11 cellular contexts compared by ENCODE assay signal in the genomic region with DNA sequence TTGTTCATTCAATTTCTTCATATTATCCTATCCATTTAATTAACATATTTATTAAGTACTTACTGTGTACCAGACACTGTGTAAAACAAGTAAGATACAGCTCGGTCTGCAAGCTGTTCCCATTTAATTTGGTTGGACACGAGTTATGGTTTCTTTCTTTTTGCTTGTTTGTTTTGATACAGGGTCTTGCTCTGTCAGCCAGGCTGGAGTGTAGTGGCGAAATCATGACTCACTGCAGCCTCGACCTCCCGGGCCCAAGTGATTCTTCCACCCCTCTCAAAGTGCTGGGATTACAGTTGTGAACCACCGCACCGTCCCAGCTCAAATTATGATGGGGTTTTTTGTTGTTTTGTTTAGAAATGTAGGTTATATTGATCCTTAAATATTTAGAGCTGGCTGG. TPM values are rescaled to one million over a fixed set of nuclear protein-coding genes. Genes with fewer than 3 reads are reported as not detected.
DNase-seq lines count a peak whose midpoint lies in the region; ATAC-seq lines count a peak whose summit lies in the region.
"Had no signal": no experiment of that assay in that cellular context is flagged by ENCODE, and none has a peak within 500 bp of the region (broad histone marks: within the 10 kb centered on the region; RNA-seq: fewer than 3 reads in every experiment).

No MANE protein-coding gene starts in this region.

- CTCF ChIA-PET in CD4-positive, alpha-beta memory T cell (lab: Charles Lee; ENCODE audit: partially characterized antibody): interaction anchor here (1.3 to 1.4 kb wide), 3 partner anchors 10 to 20 kb away, joined by 3 to 5 read pairs (median 3); no protein-coding TSS in a partner anchor

- no peak overlapping the region for H3K14ac ChIP-seq in trophoblast cell (ENCODE audit: low read length)

- peak; percentile 92 for DNase-seq in EH (ENCODE audit: low read depth)
- DNase-seq in SJSA1 (ENCODE audit: low read depth in 1 of 2, low spot score in 2 of 2): peak; percentile 66 to 74
- peak; percentile 92 for DNase-seq in fibroblast of peridontal ligament (ENCODE audit: extremely low read depth)
- DNase-seq in posterior vena cava (ENCODE audit: low spot score): peak; percentile 83
- DNase-seq in trophoblast cell: no peak
- DNase-seq in CD4-positive, alpha-beta memory T cell: no peak
- no peak for DNase-seq in SHP77 (lab: John Stamatoyannopoulos, UW)
- DNase-seq: CD8-positive, alpha-beta memory T cell; SJCRH30 had no signal

- H3K4me1 ChIP-seq in SJSA1 (replicated peaks): peaks cover 28% of the 10 kb centered on the region
- H3K4me1 ChIP-seq in trophoblast cell (ENCODE audit: control insufficient read depth in 1 of 2, insufficient read depth in 2 of 2, low read length in 2 of 2): no peaks in the 10 kb centered on the region
- no peaks in the 10 kb centered on the region for H3K4me1 ChIP-seq in CD4-positive, alpha-beta memory T cell (ENCODE audit: insufficient read depth, low read length)
- H3K4me1 ChIP-seq: SJCRH30 had no signal

- H3K9ac ChIP-seq in trophoblast cell (ENCODE audit: low read length): no peak overlapping the region
- H3K9ac ChIP-seq: neural progenitor cell had no signal

- H3K27me3 ChIP-seq in SJSA1 (replicated peaks) (no peaks in the 10 kb centered on the region), trophoblast cell (ENCODE audit: insufficient read depth, low read length) (no peaks in the 10 kb centered on the region)
- no peaks in the 10 kb centered on the region for H3K27me3 ChIP-seq in CD4-positive, alpha-beta memory T cell (ENCODE audit: insufficient read depth, low read length)
- H3K27me3 ChIP-seq: neural progenitor cell, SJCRH30 had no signal

- no peaks in the 10 kb centered on the region for H3K79me1 ChIP-seq in trophoblast cell (ENCODE audit: low read length)

- no peaks in the 10 kb centered on the region for H3K4me1 Mint-ChIP-seq in CD4-positive, alpha-beta memory T cell
- H3K4me1 Mint-ChIP-seq: CD8-positive, alpha-beta memory T cell had no signal

- no peak overlapping the region for H2AK5ac ChIP-seq in trophoblast cell (ENCODE audit: low read length)

- H2BK5ac ChIP-seq in trophoblast cell (ENCODE audit: low read depth, low read length, poor library complexity): no peak overlapping the region

- H3K4ac ChIP-seq in trophoblast cell (ENCODE audit: low read depth, low read length): no peak overlapping the region

- H2AFZ ChIP-seq in trophoblast cell (ENCODE audit: insufficient read depth, low read length, poor library complexity): no peak overlapping the region
- H2AFZ ChIP-seq: neural progenitor cell had no signal

- no CpG with 5 or more reads among the region's 7 CpGs for WGBS in trophoblast cell (ENCODE audit: extremely low coverage, insufficient coverage, insufficient read length)

- ATAC-seq in GM19324 (IDR thresholded peaks at IDR 0.05; ENCODE audit: low FRiP score, unreplicated experiment): no peak

- intact Hi-C loops in posterior vena cava (cut with DNase I): no loop called here
- intact Hi-C loops in CD4-positive, alpha-beta memory T cell (cut with micrococcal nuclease): no loop called here

- POLR2A ChIA-PET in CD4-positive, alpha-beta memory T cell (lab: Charles Lee; ENCODE audit: partially characterized antibody): no interaction called here

- H3K4me3 Mint-ChIP-seq in CD4-positive, alpha-beta memory T cell: no peak overlapping the region
- H3K4me3 Mint-ChIP-seq: neural progenitor cell had no signal

- H3K18ac ChIP-seq in trophoblast cell (ENCODE audit: low read length): no peak overlapping the region

- H4K91ac ChIP-seq in trophoblast cell (ENCODE audit: low read depth, low read length): no peak overlapping the region

- no peak overlapping the region for H4K8ac ChIP-seq in trophoblast cell (ENCODE audit: low read depth, low read length)

- no peak overlapping the region for H3K23ac ChIP-seq in trophoblast cell (ENCODE audit: low read length)

- no peak overlapping the region for H4K12ac ChIP-seq in trophoblast cell (ENCODE audit: low read depth, low read length)

- H3K4me2 ChIP-seq in trophoblast cell (ENCODE audit: low read length): no peak overlapping the region
- H3K4me2 ChIP-seq: neural progenitor cell had no signal

- H3K9me3 ChIP-seq in SJSA1 (replicated peaks) (0 out of 2 replicates have a peak, but pooled peaks cover 3% of the 10 kb centered on the region), trophoblast cell (ENCODE audit: insufficient read depth, low read depth, low read length) (no peaks in the 10 kb centered on the region)
- no peaks in the 10 kb centered on the region for H3K9me3 ChIP-seq in CD4-positive, alpha-beta memory T cell (ENCODE audit: control insufficient read depth in 1 of 2, low read length in 2 of 2)
- H3K9me3 ChIP-seq: SJCRH30 had no signal

- H3K27me3 Mint-ChIP-seq in CD4-positive, alpha-beta memory T cell: peaks cover 15 to 28% of the 10 kb centered on the region in 2 donors

- H3K36me3 Mint-ChIP-seq in CD4-positive, alpha-beta memory T cell: no peaks in the 10 kb centered on the region
- H3K36me3 Mint-ChIP-seq: CD8-positive, alpha-beta memory T cell had no signal

- no peaks in the 10 kb centered on the region for H3K79me2 ChIP-seq in trophoblast cell (ENCODE audit: control insufficient read depth, insufficient read depth, low read length, poor library complexity)

- H2BK12ac ChIP-seq in trophoblast cell (ENCODE audit: low read length): no peak overlapping the region

- no peak overlapping the region for H3K27ac Mint-ChIP-seq in CD4-positive, alpha-beta memory T cell
- H3K27ac Mint-ChIP-seq: CD8-positive, alpha-beta memory T cell had no signal

- H3K27ac ChIP-seq in SJSA1 (peak overlapping the region; percentile 36), trophoblast cell (ENCODE audit: low read depth, low read length) (no peak overlapping the region)
- no peak overlapping the region for H3K27ac ChIP-seq in CD4-positive, alpha-beta memory T cell (ENCODE audit: low read depth, low read length)
- H3K27ac ChIP-seq: neural progenitor cell, SJCRH30 had no signal

- H3K36me3 ChIP-seq in SJSA1 (peaks cover 5% of the 10 kb centered on the region; the same call in 1 of the 2 replicates), trophoblast cell (ENCODE audit: control insufficient read depth in 1 of 2, insufficient read depth in 2 of 2, low read length in 2 of 2) (no peaks in the 10 kb centered on the region)
- H3K36me3 ChIP-seq in CD4-positive, alpha-beta memory T cell (ENCODE audit: insufficient read depth, low read length): no peaks in the 10 kb centered on the region
- H3K36me3 ChIP-seq: neural progenitor cell had no signal

- H2BK120ac ChIP-seq in trophoblast cell (ENCODE audit: insufficient read depth, low read length, poor library complexity): no peak overlapping the region

- H3K4me3 ChIP-seq in SJSA1 (peak overlapping the region; percentile 13; the same call in 1 of the 2 replicates), trophoblast cell (ENCODE audit: low read depth, low read length) (no peak overlapping the region)
- no peak overlapping the region for H3K4me3 ChIP-seq in CD4-positive, alpha-beta memory T cell (ENCODE audit: low read length in 2 of 2)
- H3K4me3 ChIP-seq: neural progenitor cell, SJCRH30 had no signal

- H3K9me3 Mint-ChIP-seq in CD4-positive, alpha-beta memory T cell: peaks cover 0 to 7% (median 3%) of the 10 kb centered on the region in 8 donors

RNA-seq across cellular contexts. Expression of a gene that starts 9.0 kb away (rescaled TPM):
- total RNA-seq in SJSA1 (2014; rRNA removed; shearing (Covaris generic)): 49.7 and 66.5 TPM in 2 replicates
- 100 to 1,000 TPM; 212 to 296 TPM for total RNA-seq in posterior vena cava
- 1.1 and 1.2 TPM in 2 replicates for polyA plus RNA-seq in trophoblast cell (2013)
- 1 to 10 TPM in 1 of 2 experiments, under 1 TPM in 1; 0.64 to 1.1 TPM for total RNA-seq in CD4-positive, alpha-beta memory T cell
- polyA plus RNA-seq in CD4-positive, alpha-beta memory T cell: 1 to 10 TPM in 1 of 2 donors, under 1 TPM in 1; 0.59 to 1.6 TPM

Comparison
In these comparisons a context has a peak if more than half of its experiments do, and no peak if none do; other contexts are left out.
1. DNase-seq: peak in EH (single experiment), SJSA1 (2 of 2), fibroblast of peridontal ligament (single experiment) and posterior vena cava (single experiment); none in trophoblast cell (0 of 2), CD4-positive, alpha-beta memory T cell (0 of 5) and SHP77 (0 of 2).
2. RNA of a gene that starts 9.0 kb away (total RNA-seq): 212 to 296 TPM in posterior vena cava and 49.7 to 66.5 TPM in SJSA1; 0.64 to 1.1 TPM in CD4-positive, alpha-beta memory T cell; every median in the first group is over 10 times any median in the second.